In the genomic region with DNA sequence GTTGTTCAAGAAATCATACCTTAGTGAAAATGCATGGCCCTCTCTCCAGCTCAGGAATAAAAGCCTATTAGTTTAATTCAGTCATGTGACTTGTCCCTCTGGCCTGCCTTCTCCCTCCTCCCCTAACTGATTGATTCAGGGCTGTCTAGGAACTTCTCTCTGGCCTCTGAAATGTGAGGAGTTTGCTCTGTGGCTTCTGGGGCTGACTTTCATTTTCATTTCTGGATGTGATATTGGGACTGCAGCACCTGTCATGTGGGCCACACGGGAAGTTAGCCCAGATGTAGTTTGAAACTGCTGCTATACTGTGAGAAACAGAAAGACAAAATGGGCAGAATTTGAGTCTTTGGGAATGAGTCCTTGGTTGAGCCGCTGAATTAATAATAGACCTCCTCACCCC, we compare ENCODE assay signal across 8 cellular contexts.
DNase-seq lines count a peak whose midpoint lies in the region; ATAC-seq and FAIRE-seq lines count a peak whose summit lies in the region.

No MANE protein-coding gene starts in this region.

- no peaks in the 10 kb centered on the region for H3K9me3 Mint-ChIP-seq in activated T-cell treated with anti-CD3 and anti-CD28 coated beads, Interleukin-2, amount 50 U/mL, for 24 hours
- peaks cover 3% of the 10 kb centered on the region for H3K9me3 Mint-ChIP-seq in stimulated activated effector memory CD8-positive, alpha-beta T cell treated with anti-CD3 and anti-CD28 coated beads, Interleukin-12 subunit alpha, Interleukin-12 subunit beta, amount 100 ng/mL, for 72 hours

- no peaks in the 10 kb centered on the region for H3K27me3 Mint-ChIP-seq in activated T-cell treated with anti-CD3 and anti-CD28 coated beads, Interleukin-2, amount 50 U/mL, for 24 hours

- ATAC-seq in HG02840 (IDR thresholded peaks at IDR 0.05; ENCODE audit: low FRiP score, unreplicated experiment) = peak; percentile 96
- ATAC-seq in stimulated activated effector memory CD8-positive, alpha-beta T cell treated with anti-CD3 and anti-CD28 coated beads, Interleukin-12 subunit alpha, Interleukin-12 subunit beta, amount 100 ng/mL, for 72 hours = peak; percentile 93

- H3K4me3 Mint-ChIP-seq in activated T-cell treated with anti-CD3 and anti-CD28 coated beads, Interleukin-2, amount 50 U/mL, for 24 hours = peak overlapping the region; percentile 69
- H3K4me3 Mint-ChIP-seq in stimulated activated effector memory CD8-positive, alpha-beta T cell treated with anti-CD3 and anti-CD28 coated beads, Interleukin-12 subunit alpha, Interleukin-12 subunit beta, amount 100 ng/mL, for 72 hours = peak overlapping the region; percentile 73

- H3K27ac Mint-ChIP-seq in activated T-cell treated with anti-CD3 and anti-CD28 coated beads, Interleukin-2, amount 50 U/mL, for 24 hours = peak overlapping the region; percentile 93
- H3K27ac Mint-ChIP-seq in stimulated activated effector memory CD8-positive, alpha-beta T cell treated with anti-CD3 and anti-CD28 coated beads, Interleukin-12 subunit alpha, Interleukin-12 subunit beta, amount 100 ng/mL, for 72 hours = peak overlapping the region; percentile 81

- peaks cover 5% of the 10 kb centered on the region for H3K36me3 Mint-ChIP-seq in activated T-cell treated with anti-CD3 and anti-CD28 coated beads, Interleukin-2, amount 50 U/mL, for 24 hours (ENCODE audit: low read depth)
- H3K36me3 Mint-ChIP-seq in stimulated activated effector memory CD8-positive, alpha-beta T cell treated with anti-CD3 and anti-CD28 coated beads, Interleukin-12 subunit alpha, Interleukin-12 subunit beta, amount 100 ng/mL, for 72 hours = peaks cover 20% of the 10 kb centered on the region

- peak; percentile 65 for DNase-seq in SIG-M5 treated with dmso at 0.1 percent for 504 hours (lab: John Stamatoyannopoulos, UW; ENCODE audit: unreplicated experiment)
- no peak for DNase-seq in SIG-M5 (lab: John Stamatoyannopoulos, UW)
- peak; percentile 41 for DNase-seq in NCI-H2107 (lab: John Stamatoyannopoulos, UW)
- DNase-seq in activated T-cell treated with anti-CD3 and anti-CD28 coated beads, Interleukin-2, amount 50 U/mL, for 24 hours = peak; percentile 52
- DNase-seq in stimulated activated effector memory CD8-positive, alpha-beta T cell treated with anti-CD3 and anti-CD28 coated beads, Interleukin-12 subunit alpha, Interleukin-12 subunit beta, amount 100 ng/mL, for 72 hours (ENCODE audit: low spot score in 2 of 2) = peak in 1 of 2 donors; percentile 68
- DNase-seq in NCI-H187 (lab: John Stamatoyannopoulos, UW) = no peak

- FAIRE-seq in islet of Langerhans (lab: Jason Lieb, UNC) = peak; percentile 92

- H3K4me1 Mint-ChIP-seq in activated T-cell treated with anti-CD3 and anti-CD28 coated beads, Interleukin-2, amount 50 U/mL, for 24 hours (ENCODE audit: low read depth) = peaks cover 87% of the 10 kb centered on the region
- H3K4me1 Mint-ChIP-seq in stimulated activated effector memory CD8-positive, alpha-beta T cell treated with anti-CD3 and anti-CD28 coated beads, Interleukin-12 subunit alpha, Interleukin-12 subunit beta, amount 100 ng/mL, for 72 hours = peaks cover 72% of the 10 kb centered on the region

Comparison
In these comparisons a context has a peak if more than half of its experiments do, and no peak if none do; other contexts are left out.
1. DNase-seq: peak in SIG-M5 treated with dmso at 0.1 percent for 504 hours (single experiment), NCI-H2107 (single experiment) and activated T-cell treated with anti-CD3 and anti-CD28 coated beads, Interleukin-2, amount 50 U/mL, for 24 hours (single experiment); none in SIG-M5 (single experiment) and NCI-H187 (0 of 2).